Comparison of ENCODE assay signal across 33 cellular contexts in the genomic region with DNA sequence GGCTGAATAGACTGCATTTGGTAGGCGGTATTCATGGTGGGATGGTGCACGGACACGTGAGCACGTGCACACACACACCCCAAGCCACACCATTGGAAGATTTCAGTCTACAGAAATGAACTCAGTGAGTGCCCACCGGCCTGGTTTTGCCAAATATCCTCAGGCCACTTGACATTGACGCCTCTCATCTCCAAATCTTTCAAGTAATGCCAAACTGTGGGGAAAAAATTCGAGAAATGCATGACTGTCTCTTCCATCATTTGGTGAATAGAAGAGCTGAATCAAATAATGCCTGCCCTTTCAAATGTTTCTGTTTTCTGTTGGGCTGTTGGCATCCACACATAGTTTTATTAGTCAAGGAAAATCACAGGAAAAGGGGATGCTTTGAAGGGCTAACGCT.
"Had no signal": no experiment of that assay in that cellular context is flagged by ENCODE, and none has a peak within 500 bp of the region (broad histone marks: within the 10 kb centered on the region; RNA-seq: fewer than 3 reads in every experiment).

No MANE protein-coding gene starts in this region.

- H3K4me3 ChIP-seq: ascending aorta, cardiac muscle cell, Peyer's patch had no signal

- H3K4me3 Mint-ChIP-seq: activated CD8-positive, alpha-beta T cell treated with anti-CD3 and anti-CD28 coated beads, Interleukin-2, amount 10 ng/mL, durations not matched to agents 7 days and 5 days; activated naive CD4-positive, alpha-beta T cell treated with anti-CD3 and anti-CD28 coated beads, Interleukin-2, amount 50 U/mL, for 24 hours; activated naive CD8-positive, alpha-beta T cell treated with anti-CD3 and anti-CD28 coated beads, Interleukin-2, amount 10 ng/mL, durations not matched to agents 7 days and 5 days; activated T-cell treated with anti-CD3 and anti-CD28 coated beads, Interleukin-2, amount 50 U/mL, for 24 hours; central memory CD8-positive, alpha-beta T cell had no signal

- ATAC-seq: activated CD8-positive, alpha-beta T cell treated with anti-CD3 and anti-CD28 coated beads, Interleukin-2, amount 10 ng/mL, durations not matched to agents 7 days and 5 days; Right ventricle myocardium inferior had no signal

- DNase-seq: activated CD4-positive, alpha-beta T cell treated with anti-CD3 and anti-CD28 coated beads for 1 hour; activated CD4-positive, alpha-beta T cell treated with anti-CD3 and anti-CD28 coated beads for 48 hours; activated CD4-positive, alpha-beta T cell treated with anti-CD3 and anti-CD28 coated beads, Interleukin-2, amount 50 U/mL, for 4 hours; activated CD4-positive, CD25-positive, alpha-beta regulatory T cell; activated CD8-positive, alpha-beta T cell treated with anti-CD3 and anti-CD28 coated beads, Interleukin-2, amount 10 ng/mL, durations not matched to agents 7 days and 5 days; activated gamma-delta T cell; activated naive CD4-positive, alpha-beta T cell treated with Interleukin-2 at 50 U/mL for 16 hours; activated naive CD8-positive, alpha-beta T cell treated with anti-CD3 and anti-CD28 coated beads, Interleukin-2, amount 10 ng/mL, durations not matched to agents 7 days and 5 days; activated T-cell treated with anti-CD3 and anti-CD28 coated beads, Interleukin-2, amount 50 U/mL, for 24 hours; amygdala; NCI-H1048; NCI-H1105 treated with DMSO at 0.1 percent for 48 hours; NCI-H1436; NCI-H1694; NCI-H1930; NCI-H2081 treated with DMSO at 0.1 percent for 48 hours; NCI-H226; NCI-H446 treated with DMSO at 0.1 percent for 48 hours; Peyer's patch; SIG-M5; SW 1271; T-helper 1 cell; T-helper 2 cell; T-helper 9 cell; WERI-Rb-1 had no signal

- H3K27me3 ChIP-seq: ascending aorta, Peyer's patch had no signal

- H3K9me3 Mint-ChIP-seq: activated naive CD4-positive, alpha-beta T cell treated with anti-CD3 and anti-CD28 coated beads, Interleukin-2, amount 50 U/mL, for 24 hours; activated naive CD8-positive, alpha-beta T cell treated with anti-CD3 and anti-CD28 coated beads, Interleukin-2, amount 10 ng/mL, durations not matched to agents 7 days and 5 days; activated T-cell treated with anti-CD3 and anti-CD28 coated beads, Interleukin-2, amount 50 U/mL, for 24 hours; activated T-helper 2 cell treated with anti-CD3 and anti-CD28 coated beads, Interferon-gamma antibody, Interleukin-2, Interleukin-4, amounts not matched to agents 10 μg/mL and 5 μg/mL and 100 μg/mL, durations not matched to agents 14 hours and 24 hours and 36 hours; central memory CD8-positive, alpha-beta T cell had no signal

- H3K4me1 Mint-ChIP-seq: activated naive CD4-positive, alpha-beta T cell treated with anti-CD3 and anti-CD28 coated beads, Interleukin-2, amount 50 U/mL, for 24 hours; activated naive CD8-positive, alpha-beta T cell treated with anti-CD3 and anti-CD28 coated beads, Interleukin-2, amount 10 ng/mL, durations not matched to agents 7 days and 5 days; central memory CD8-positive, alpha-beta T cell had no signal

- H3K27ac ChIP-seq: ascending aorta, cardiac muscle cell, KMS-11, Peyer's patch, RWPE1, WERI-Rb-1 had no signal

- H3K27me3 Mint-ChIP-seq: activated naive CD4-positive, alpha-beta T cell treated with anti-CD3 and anti-CD28 coated beads, Interleukin-2, amount 50 U/mL, for 24 hours; activated T-cell treated with anti-CD3 and anti-CD28 coated beads, Interleukin-2, amount 50 U/mL, for 24 hours; central memory CD8-positive, alpha-beta T cell had no signal

- H3K27ac Mint-ChIP-seq: activated CD8-positive, alpha-beta T cell treated with anti-CD3 and anti-CD28 coated beads, Interleukin-2, amount 10 ng/mL, durations not matched to agents 7 days and 5 days; activated naive CD4-positive, alpha-beta T cell treated with anti-CD3 and anti-CD28 coated beads, Interleukin-2, amount 50 U/mL, for 24 hours; activated naive CD8-positive, alpha-beta T cell treated with anti-CD3 and anti-CD28 coated beads, Interleukin-2, amount 10 ng/mL, durations not matched to agents 7 days and 5 days; activated T-cell treated with anti-CD3 and anti-CD28 coated beads, Interleukin-2, amount 50 U/mL, for 24 hours; activated T-helper 2 cell treated with anti-CD3 and anti-CD28 coated beads, Interferon-gamma antibody, Interleukin-2, Interleukin-4, amounts not matched to agents 10 μg/mL and 5 μg/mL and 100 μg/mL, durations not matched to agents 14 hours and 24 hours and 36 hours had no signal

- H3K36me3 ChIP-seq: ascending aorta, cardiac muscle cell, Peyer's patch, WERI-Rb-1 had no signal

- H3K9ac ChIP-seq: KMS-11 had no signal

- H3K9me3 ChIP-seq: ascending aorta, Peyer's patch had no signal

- H3K4me1 ChIP-seq: ascending aorta, Peyer's patch had no signal

- H3K4me2 ChIP-seq: KMS-11 had no signal

- H3K36me3 Mint-ChIP-seq: activated naive CD4-positive, alpha-beta T cell treated with anti-CD3 and anti-CD28 coated beads, Interleukin-2, amount 50 U/mL, for 24 hours; activated naive CD8-positive, alpha-beta T cell treated with anti-CD3 and anti-CD28 coated beads, Interleukin-2, amount 10 ng/mL, durations not matched to agents 7 days and 5 days had no signal
